20 cellular contexts compared by ENCODE assay signal in the genomic region with DNA sequence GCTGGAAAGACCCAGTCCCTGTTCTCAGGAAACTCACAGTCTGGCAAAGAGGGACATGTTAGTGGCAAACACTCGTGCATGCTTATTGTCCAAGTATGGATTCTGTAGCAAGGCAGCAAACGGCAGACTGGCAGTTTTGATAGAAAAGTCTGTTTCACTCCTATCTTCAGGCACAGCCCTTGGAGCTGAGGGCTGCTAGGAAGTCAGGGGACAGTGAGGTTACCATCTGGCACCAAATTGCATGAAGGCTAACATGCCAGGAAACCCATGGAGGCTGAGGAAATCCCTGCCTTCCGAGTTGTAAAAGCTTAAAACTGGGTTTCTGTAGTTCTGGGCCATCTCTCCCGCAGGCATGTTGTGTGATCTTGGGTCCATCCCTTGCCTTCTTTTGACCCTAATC.
"Had no signal": no experiment of that assay in that cellular context is flagged by ENCODE, and none has a peak within 500 bp of the region (broad histone marks: within the 10 kb centered on the region; RNA-seq: fewer than 3 reads in every experiment).

No MANE protein-coding gene starts in this region.

- DNase-seq: activated B cell treated with CpG ODN at 0.5 μM for 24 hours; activated CD4-positive, alpha-beta memory T cell treated with anti-CD3 and anti-CD28 coated beads for 36 hours; activated CD4-positive, alpha-beta T cell treated with anti-CD3 and anti-CD28 coated beads for 4 hours; activated naive CD4-positive, alpha-beta T cell treated with Interleukin-2 at 50 U/mL for 16 hours; activated naive CD8-positive, alpha-beta T cell treated with anti-CD3 and anti-CD28 coated beads, Interleukin-2, amount 10 ng/mL, durations not matched to agents 7 days and 5 days; activated T-cell treated with anti-CD3 and anti-CD28 coated beads for 4 hours; amygdala; effector CD4-positive, alpha-beta T cell; esophagus squamous epithelium; heart right ventricle; naive thymus-derived CD4-positive, alpha-beta T cell; right lobe of liver; small intestine; stimulated activated CD4-positive, alpha-beta T cell treated with anti-CD3 and anti-CD28 coated beads, Interleukin-4, amount 100 ng/mL, for 1 hour; stomach; trophoblast cell had no signal

- H3K36me3 ChIP-seq: esophagus squamous epithelium, heart right ventricle, left lung, right lobe of liver, stomach, vagina had no signal

- H3K27me3 ChIP-seq: esophagus squamous epithelium, heart right ventricle, left lung, right lobe of liver, stomach, vagina had no signal

- H3K27ac ChIP-seq: coronary artery, esophagus squamous epithelium, left lung, right lobe of liver, stomach, vagina had no signal

- H3K4me1 ChIP-seq: right lobe of liver, vagina had no signal

- H3K9me3 ChIP-seq: esophagus squamous epithelium, right lobe of liver, stomach, vagina had no signal

- ATAC-seq: heart right ventricle; left lung; naive thymus-derived CD4-positive, alpha-beta T cell; stimulated activated effector memory CD8-positive, alpha-beta T cell treated with anti-CD3 and anti-CD28 coated beads, Interleukin-12 subunit alpha, Interleukin-12 subunit beta, amount 100 ng/mL, for 72 hours had no signal

- H3K4me3 ChIP-seq: coronary artery, esophagus squamous epithelium, heart right ventricle, left lung, right lobe of liver, stomach, vagina had no signal
